In genomic region chr5:60540855-60541805, GRCh38 we compare ENCODE assay signal across 8 cellular contexts.
DNase-seq lines count a peak whose midpoint lies in the region; ATAC-seq and TF ChIP-seq lines count a peak whose summit lies in the region.

No MANE protein-coding gene starts in this region.

- H3K36me3 ChIP-seq in SU-DHL-6 (ENCODE audit: low read length), result no peaks in the 10 kb centered on the region
- H3K36me3 ChIP-seq in osteoblast (ENCODE audit: insufficient read depth, low read length), result no peaks in the 10 kb centered on the region
- no peaks in the 10 kb centered on the region for H3K36me3 ChIP-seq in WERI-Rb-1

- intact Hi-C loops in posterior vena cava (cut with DNase I), result loop anchor here in 1 of 2 donors (10.0 kb wide), 1 partner anchor 156 kb away; no protein-coding TSS in a partner anchor

- ATAC-seq in GM18867 (IDR thresholded peaks at IDR 0.05; ENCODE audit: unreplicated experiment) (peak; percentile 92), HG02763 (IDR thresholded peaks at IDR 0.05; ENCODE audit: unreplicated experiment) (peak; percentile 89)

- H3K9ac ChIP-seq in SU-DHL-6 (ENCODE audit: low read length), result no peak overlapping the region

- H4K20me1 ChIP-seq in SU-DHL-6 (ENCODE audit: low read depth, low read length), result no peaks in the 10 kb centered on the region
- no peaks in the 10 kb centered on the region for H4K20me1 ChIP-seq in osteoblast (ENCODE audit: insufficient read depth, low read length)

- TF ChIP-seq CTCF in SU-DHL-6 (IDR thresholded peaks at IDR 0.05; ENCODE audit: insufficient read depth, low read length, poor library complexity, severe bottlenecking) (no peak), osteoblast (IDR thresholded peaks at IDR 0.05; ENCODE audit: extremely low read depth, low read depth, low read length) (no peak), WERI-Rb-1 (IDR thresholded peaks at IDR 0.05; ENCODE audit: low read depth, low read length) (no peak)

- H3K4me2 ChIP-seq in SU-DHL-6 (ENCODE audit: low read depth, low read length, poor library complexity, severe bottlenecking), result peak overlapping the region; percentile 43
- peak overlapping the region; percentile 84 for H3K4me2 ChIP-seq in osteoblast (ENCODE audit: insufficient read depth, low read length)

- DNase-seq in osteoblast (ENCODE audit: insufficient read length, low spot score, missing footprints) (peak; percentile 83), WERI-Rb-1 (no peak), cortex of kidney (lab: John Stamatoyannopoulos, UW) (no peak), posterior vena cava (ENCODE audit: low spot score) (no peak), activated T-cell treated with anti-CD3 and anti-CD28 coated beads for 4 hours (no peak)

- H3K9me3 ChIP-seq in SU-DHL-6 (ENCODE audit: insufficient read depth, low read length) (no peaks in the 10 kb centered on the region), osteoblast (ENCODE audit: low read depth, low read length) (no peaks in the 10 kb centered on the region), WERI-Rb-1 (ENCODE audit: severe bottlenecking) (no peaks in the 10 kb centered on the region)

- H3K27me3 ChIP-seq in SU-DHL-6 (ENCODE audit: low read length) (no peaks in the 10 kb centered on the region), osteoblast (ENCODE audit: insufficient read depth, low read length) (no peaks in the 10 kb centered on the region), WERI-Rb-1 (ENCODE audit: insufficient read depth, low read depth, severe bottlenecking) (no peaks in the 10 kb centered on the region)

- peaks cover 7% of the 10 kb centered on the region for H3F3A ChIP-seq in SU-DHL-6 (ENCODE audit: insufficient read depth)

- peaks cover 25% of the 10 kb centered on the region for H3K4me1 ChIP-seq in osteoblast (ENCODE audit: insufficient read depth, low read length)

- H2AFZ ChIP-seq in SU-DHL-6 (ENCODE audit: low read depth, low read length, severe bottlenecking), result no peak overlapping the region
- peak overlapping the region; percentile 4 for H2AFZ ChIP-seq in osteoblast (ENCODE audit: low read length)

- no peaks in the 10 kb centered on the region for H3K9me2 ChIP-seq in SU-DHL-6 (replicated peaks; ENCODE audit: insufficient read depth, low read length)

- H3K27ac ChIP-seq in SU-DHL-6 (ENCODE audit: low read depth, low read length) (peak overlapping the region; percentile 45), osteoblast (ENCODE audit: low read depth, low read length) (peak overlapping the region; percentile 98), WERI-Rb-1 (no peak overlapping the region)

- H3K4me3 ChIP-seq in SU-DHL-6 (ENCODE audit: insufficient read depth, low read length, poor library complexity, severe bottlenecking) (no peak overlapping the region), osteoblast (ENCODE audit: insufficient read depth, low read length) (peak overlapping the region; percentile 56), WERI-Rb-1 (ENCODE audit: low read depth, low read length) (no peak overlapping the region)

- no peaks in the 10 kb centered on the region for H3K79me2 ChIP-seq in SU-DHL-6 (ENCODE audit: insufficient read depth, low read length)
- no peaks in the 10 kb centered on the region for H3K79me2 ChIP-seq in osteoblast (ENCODE audit: insufficient read depth, low read length)
